1 cellular context compared by ENCODE assay signal in genomic region chr11:60906132-60906972, GRCh38.
A peak's percentile ranks its signal among the peaks of the same experiment; 100 is the strongest.
TF ChIP-seq lines count a peak whose summit lies in the region.

Gene PRPF19 (minus strand): TSS chr11:60906585. CDS start chr11:60906382, 203 bp downstream.

TF ChIP-seq in K562, 482 proteins besides CTCF, POLR2A, EP300 and RAD21 (continued from another document and continues in another):
- TF ChIP-seq TOE1 (IDR thresholded peaks at IDR 0.05; ENCODE audit: borderline replicate concordance): no peak
- TF ChIP-seq TOE1 (CRISPR knock-in tag; IDR thresholded peaks at IDR 0.05; ENCODE audit: borderline replicate concordance, low read depth): 0 out of 2 replicates have a peak, but pooled peaks have one; percentile 53
- TF ChIP-seq XRCC3 (IDR thresholded peaks at IDR 0.05): no peak
- TF ChIP-seq BRF1 (IDR thresholded peaks at IDR 0.05; ENCODE audit: borderline replicate concordance, extremely low read depth, insufficient read length): no peak
- TF ChIP-seq PHB (CRISPR knock-in tag; IDR thresholded peaks at IDR 0.05): no peak
- no peak for TF ChIP-seq COPS2 (conservative IDR thresholded peaks at IDR 0.05)
- no peak for TF ChIP-seq MCM7 (IDR thresholded peaks at IDR 0.05)
- no peak for TF ChIP-seq MLX (CRISPR knock-in tag; conservative IDR thresholded peaks at IDR 0.05)
- TF ChIP-seq, protein P1, sequence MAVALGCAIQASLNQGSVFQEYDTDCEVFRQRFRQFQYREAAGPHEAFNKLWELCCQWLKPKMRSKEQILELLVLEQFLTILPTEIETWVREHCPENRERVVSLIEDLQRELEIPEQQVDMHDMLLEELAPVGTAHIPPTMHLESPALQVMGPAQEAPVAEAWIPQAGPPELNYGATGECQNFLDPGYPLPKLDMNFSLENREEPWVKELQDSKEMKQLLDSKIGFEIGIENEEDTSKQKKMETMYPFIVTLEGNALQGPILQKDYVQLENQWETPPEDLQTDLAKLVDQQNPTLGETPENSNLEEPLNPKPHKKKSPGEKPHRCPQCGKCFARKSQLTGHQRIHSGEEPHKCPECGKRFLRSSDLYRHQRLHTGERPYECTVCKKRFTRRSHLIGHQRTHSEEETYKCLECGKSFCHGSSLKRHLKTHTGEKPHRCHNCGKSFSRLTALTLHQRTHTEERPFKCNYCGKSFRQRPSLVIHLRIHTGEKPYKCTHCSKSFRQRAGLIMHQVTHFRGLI (CRISPR knock-in tag; IDR thresholded peaks at IDR 0.05): no peak
- no peak for TF ChIP-seq CEBPB (tag; IDR thresholded peaks at IDR 0.05)
- TF ChIP-seq C11orf30 (IDR thresholded peaks at IDR 0.05; ENCODE audit: low read depth): peak; percentile 74
- peak in 1 of 3 experiments; percentile 30 for TF ChIP-seq YY1 (IDR thresholded peaks at IDR 0.05; ENCODE audit: borderline replicate concordance in 1 of 3, control insufficient read depth in 1 of 3, extremely low read depth in 1 of 3, insufficient read depth in 3 of 3, insufficient read length in 1 of 3, insufficient replicate concordance in 2 of 3, low read depth in 1 of 3, low read length in 2 of 3)
- peak; percentile 98 for TF ChIP-seq HNRNPLL (IDR thresholded peaks at IDR 0.05; ENCODE audit: low read depth, low read length, poor library complexity, severe bottlenecking)
- TF ChIP-seq ZC3H8 (IDR thresholded peaks at IDR 0.05): no peak
- TF ChIP-seq SMAD2 (IDR thresholded peaks at IDR 0.05; ENCODE audit: low read depth, low read length): no peak
- TF ChIP-seq ZNF324 (CRISPR knock-in tag; IDR thresholded peaks at IDR 0.05): no peak
- TF ChIP-seq NCOA4 (IDR thresholded peaks at IDR 0.05; ENCODE audit: partially characterized antibody): no peak
- TF ChIP-seq, protein P2, sequence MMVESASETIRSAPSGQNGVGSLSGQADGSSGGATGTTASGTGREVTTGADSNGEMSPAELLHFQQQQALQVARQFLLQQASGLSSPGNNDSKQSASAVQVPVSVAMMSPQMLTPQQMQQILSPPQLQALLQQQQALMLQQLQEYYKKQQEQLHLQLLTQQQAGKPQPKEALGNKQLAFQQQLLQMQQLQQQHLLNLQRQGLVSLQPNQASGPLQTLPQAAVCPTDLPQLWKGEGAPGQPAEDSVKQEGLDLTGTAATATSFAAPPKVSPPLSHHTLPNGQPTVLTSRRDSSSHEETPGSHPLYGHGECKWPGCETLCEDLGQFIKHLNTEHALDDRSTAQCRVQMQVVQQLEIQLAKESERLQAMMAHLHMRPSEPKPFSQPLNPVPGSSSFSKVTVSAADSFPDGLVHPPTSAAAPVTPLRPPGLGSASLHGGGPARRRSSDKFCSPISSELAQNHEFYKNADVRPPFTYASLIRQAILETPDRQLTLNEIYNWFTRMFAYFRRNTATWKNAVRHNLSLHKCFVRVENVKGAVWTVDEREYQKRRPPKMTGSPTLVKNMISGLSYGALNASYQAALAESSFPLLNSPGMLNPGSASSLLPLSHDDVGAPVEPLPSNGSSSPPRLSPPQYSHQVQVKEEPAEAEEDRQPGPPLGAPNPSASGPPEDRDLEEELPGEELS (CRISPR knock-in tag; IDR thresholded peaks at IDR 0.05; ENCODE audit: borderline replicate concordance): peak; percentile 94; the same call in 1 of the 2 replicates
- TF ChIP-seq ZNF354B (CRISPR knock-in tag; IDR thresholded peaks at IDR 0.05): no peak
- no peak for TF ChIP-seq LARP7 (IDR thresholded peaks at IDR 0.05)
- no peak for TF ChIP-seq PHB2 (IDR thresholded peaks at IDR 0.05; ENCODE audit: low read depth)
- no peak for TF ChIP-seq ARHGAP35 (IDR thresholded peaks at IDR 0.05; ENCODE audit: partially characterized antibody)
- 0 out of 2 replicates have a peak, but pooled peaks have one; percentile 16 for TF ChIP-seq ATF4 (CRISPR knock-in tag; IDR thresholded peaks at IDR 0.05)
- TF ChIP-seq OTX1 (CRISPR knock-in tag; IDR thresholded peaks at IDR 0.05): no peak
- no peak for TF ChIP-seq ZNF444 (CRISPR knock-in tag; IDR thresholded peaks at IDR 0.05)
- TF ChIP-seq NFRKB (IDR thresholded peaks at IDR 0.05; ENCODE audit: low read depth): no peak
- TF ChIP-seq, protein P3, sequence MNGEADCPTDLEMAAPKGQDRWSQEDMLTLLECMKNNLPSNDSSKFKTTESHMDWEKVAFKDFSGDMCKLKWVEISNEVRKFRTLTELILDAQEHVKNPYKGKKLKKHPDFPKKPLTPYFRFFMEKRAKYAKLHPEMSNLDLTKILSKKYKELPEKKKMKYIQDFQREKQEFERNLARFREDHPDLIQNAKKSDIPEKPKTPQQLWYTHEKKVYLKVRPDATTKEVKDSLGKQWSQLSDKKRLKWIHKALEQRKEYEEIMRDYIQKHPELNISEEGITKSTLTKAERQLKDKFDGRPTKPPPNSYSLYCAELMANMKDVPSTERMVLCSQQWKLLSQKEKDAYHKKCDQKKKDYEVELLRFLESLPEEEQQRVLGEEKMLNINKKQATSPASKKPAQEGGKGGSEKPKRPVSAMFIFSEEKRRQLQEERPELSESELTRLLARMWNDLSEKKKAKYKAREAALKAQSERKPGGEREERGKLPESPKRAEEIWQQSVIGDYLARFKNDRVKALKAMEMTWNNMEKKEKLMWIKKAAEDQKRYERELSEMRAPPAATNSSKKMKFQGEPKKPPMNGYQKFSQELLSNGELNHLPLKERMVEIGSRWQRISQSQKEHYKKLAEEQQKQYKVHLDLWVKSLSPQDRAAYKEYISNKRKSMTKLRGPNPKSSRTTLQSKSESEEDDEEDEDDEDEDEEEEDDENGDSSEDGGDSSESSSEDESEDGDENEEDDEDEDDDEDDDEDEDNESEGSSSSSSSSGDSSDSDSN (IDR thresholded peaks at IDR 0.05; ENCODE audit: borderline replicate concordance in 1 of 2, low read depth in 2 of 2, low read length in 2 of 2): peak; percentile 60 to 86; a peak in 2 of 4 replicates
- no peak for TF ChIP-seq TCFL5 (CRISPR knock-in tag; conservative IDR thresholded peaks at IDR 0.05)
- no peak for TF ChIP-seq ZNF436 (CRISPR knock-in tag; IDR thresholded peaks at IDR 0.05)
- TF ChIP-seq HEY1 (CRISPR knock-in tag; IDR thresholded peaks at IDR 0.05; ENCODE audit: borderline replicate concordance): no peak
- TF ChIP-seq POLR3G (IDR thresholded peaks at IDR 0.05; ENCODE audit: extremely low read depth, insufficient read length, insufficient replicate concordance): no peak
- no peak for TF ChIP-seq THRAP3 (IDR thresholded peaks at IDR 0.05; ENCODE audit: borderline replicate concordance)
- TF ChIP-seq SIN3B (IDR thresholded peaks at IDR 0.05; ENCODE audit: low read depth): peak; percentile 82; the same call in 1 of the 2 replicates
- no peak for TF ChIP-seq KDM4B (IDR thresholded peaks at IDR 0.05; ENCODE audit: borderline replicate concordance in 2 of 2, low read depth in 1 of 2)
- TF ChIP-seq RHOXF2B (CRISPR knock-in tag; conservative IDR thresholded peaks at IDR 0.05): no peak
- TF ChIP-seq L3MBTL2 (IDR thresholded peaks at IDR 0.05): peak; percentile 63; the same call in 1 of the 2 replicates
- TF ChIP-seq CREB1 (IDR thresholded peaks at IDR 0.05): peak; percentile 5; the same call in 1 of the 2 replicates
- peak; percentile 74 for TF ChIP-seq CREB1 (CRISPR knock-in tag; IDR thresholded peaks at IDR 0.05)
- no peak for TF ChIP-seq MED1 (CRISPR knock-in tag; IDR thresholded peaks at IDR 0.05; ENCODE audit: borderline replicate concordance)
- TF ChIP-seq ZNF57 (CRISPR knock-in tag; IDR thresholded peaks at IDR 0.05): peak; percentile 77; the same call in 1 of the 2 replicates
- no peak for TF ChIP-seq TRIM28 (IDR thresholded peaks at IDR 0.05)
- peak; percentile 65 for TF ChIP-seq PKNOX1 (IDR thresholded peaks at IDR 0.05)
- TF ChIP-seq SNRNP70 (optimal IDR thresholded peaks at IDR 0.05; ENCODE audit: low read depth, low read length): no peak
- TF ChIP-seq TAF1 (IDR thresholded peaks at IDR 0.05; ENCODE audit: control insufficient read depth, extremely low read depth, insufficient read depth, low read length, severe bottlenecking): peak; percentile 92
- no peak for TF ChIP-seq ZFP36 (IDR thresholded peaks at IDR 0.05; ENCODE audit: low read depth, low read length, partially characterized antibody)
- TF ChIP-seq NCOA2 (IDR thresholded peaks at IDR 0.05; ENCODE audit: partially characterized antibody in 2 of 2): no peak
- TF ChIP-seq HDAC1 (IDR thresholded peaks at IDR 0.05): peak in 1 of 2 experiments; percentile 92; a peak in 2 of 4 replicates
- TF ChIP-seq BRD4 (IDR thresholded peaks at IDR 0.05): peak; percentile 70; the same call in 1 of the 2 replicates
- no peak for TF ChIP-seq ZBTB49 (CRISPR knock-in tag; IDR thresholded peaks at IDR 0.05; ENCODE audit: borderline replicate concordance)
- no peak for TF ChIP-seq THRA (IDR thresholded peaks at IDR 0.05)
- TF ChIP-seq SP1 (CRISPR knock-in tag; IDR thresholded peaks at IDR 0.05): peak; percentile 60; the same call in 1 of the 2 replicates
- TF ChIP-seq ESRRA (IDR thresholded peaks at IDR 0.05; ENCODE audit: borderline replicate concordance, low read depth): 0 out of 2 replicates have a peak, but pooled peaks have one; percentile 23
- TF ChIP-seq, protein P4, sequence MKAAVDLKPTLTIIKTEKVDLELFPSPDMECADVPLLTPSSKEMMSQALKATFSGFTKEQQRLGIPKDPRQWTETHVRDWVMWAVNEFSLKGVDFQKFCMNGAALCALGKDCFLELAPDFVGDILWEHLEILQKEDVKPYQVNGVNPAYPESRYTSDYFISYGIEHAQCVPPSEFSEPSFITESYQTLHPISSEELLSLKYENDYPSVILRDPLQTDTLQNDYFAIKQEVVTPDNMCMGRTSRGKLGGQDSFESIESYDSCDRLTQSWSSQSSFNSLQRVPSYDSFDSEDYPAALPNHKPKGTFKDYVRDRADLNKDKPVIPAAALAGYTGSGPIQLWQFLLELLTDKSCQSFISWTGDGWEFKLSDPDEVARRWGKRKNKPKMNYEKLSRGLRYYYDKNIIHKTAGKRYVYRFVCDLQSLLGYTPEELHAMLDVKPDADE (conservative IDR thresholded peaks at IDR 0.05; ENCODE audit: control insufficient read depth, low read depth, low read length): peak; percentile 79
- peak; percentile 42 to 52; a peak in 3 of 4 replicates for TF ChIP-seq SIX5 (IDR thresholded peaks at IDR 0.05; ENCODE audit: borderline replicate concordance in 1 of 2, insufficient read depth in 1 of 2, low read depth in 1 of 2, low read length in 2 of 2)
- peak; percentile 65 to 66; a peak in 2 of 4 replicates for TF ChIP-seq MAZ (CRISPR knock-in tag; conservative IDR thresholded peaks at IDR 0.05 in 1 of 2, IDR thresholded peaks at IDR 0.05 in 1 of 2)
- TF ChIP-seq NEUROD1 (IDR thresholded peaks at IDR 0.05; ENCODE audit: borderline replicate concordance, low read depth, low read length, partially characterized antibody): no peak
